ENCODE assay signal across 1 cellular context in the genomic region with DNA sequence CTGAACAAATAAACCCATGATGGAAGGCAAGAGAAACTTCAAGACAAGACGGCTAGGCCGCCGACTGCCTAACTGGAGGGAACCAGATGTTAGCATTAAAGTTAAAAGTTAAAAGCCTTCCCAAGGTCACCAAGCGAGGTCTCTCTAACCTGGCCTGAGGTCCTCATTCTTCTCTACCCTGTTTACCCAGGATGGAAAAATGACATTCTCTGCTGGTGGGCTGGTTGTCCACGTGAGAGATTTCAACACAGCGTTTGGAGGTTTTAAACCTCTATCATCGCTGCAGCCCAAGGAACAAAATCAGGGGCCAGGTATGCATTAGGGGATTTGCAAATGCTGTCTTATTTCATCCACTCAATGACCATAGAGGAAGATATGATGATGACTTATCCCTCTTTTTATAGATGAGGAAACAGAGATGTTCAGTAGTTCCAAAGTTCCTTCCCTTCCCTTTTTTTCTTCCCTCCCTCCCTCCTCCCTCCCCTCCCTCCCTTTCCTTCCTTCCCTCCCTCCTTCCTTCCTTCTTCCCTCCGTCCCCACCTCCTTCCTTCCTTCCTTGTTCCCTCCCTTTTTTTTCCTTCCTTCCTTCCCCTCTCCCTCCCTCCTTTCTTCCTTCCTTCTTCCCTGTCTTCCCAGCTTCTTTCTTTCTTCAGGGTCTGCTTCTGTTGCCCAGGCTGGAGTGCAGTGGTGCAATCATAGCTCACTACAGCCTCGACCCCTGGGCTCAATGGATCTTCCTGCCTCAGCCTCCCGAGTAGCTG.
TF ChIP-seq lines count a peak whose summit lies in the region.

No MANE protein-coding gene starts in this region.

TF ChIP-seq in H1, 55 proteins besides CTCF, POLR2A, EP300 and RAD21:
- TF ChIP-seq CHD1 (IDR thresholded peaks at IDR 0.05; ENCODE audit: low read depth, low read length) (no peak), HDAC2 (IDR thresholded peaks at IDR 0.05; ENCODE audit: borderline replicate concordance in 1 of 2, low read depth in 2 of 2, low read length in 2 of 2) (no peak), BACH1 (IDR thresholded peaks at IDR 0.05; ENCODE audit: low read length) (no peak), SRF (IDR thresholded peaks at IDR 0.05; ENCODE audit: low read depth, low read length) (no peak), RBBP5 (IDR thresholded peaks at IDR 0.05; ENCODE audit: borderline replicate concordance, low read depth, low read length) (no peak), SP1 (IDR thresholded peaks at IDR 0.05; ENCODE audit: low read depth, low read length) (no peak), SP4 (IDR thresholded peaks at IDR 0.05; ENCODE audit: low read length) (no peak), TCF12 (IDR thresholded peaks at IDR 0.05; ENCODE audit: low read depth, low read length) (no peak), KDM1A (IDR thresholded peaks at IDR 0.05; ENCODE audit: borderline replicate concordance, low read length) (no peak), SIX5 (IDR thresholded peaks at IDR 0.05; ENCODE audit: low read depth, low read length) (no peak), CTBP2 (IDR thresholded peaks at IDR 0.05; ENCODE audit: borderline replicate concordance, insufficient read depth, insufficient read length, low read length) (no peak)
- TF ChIP-seq, protein P1, sequence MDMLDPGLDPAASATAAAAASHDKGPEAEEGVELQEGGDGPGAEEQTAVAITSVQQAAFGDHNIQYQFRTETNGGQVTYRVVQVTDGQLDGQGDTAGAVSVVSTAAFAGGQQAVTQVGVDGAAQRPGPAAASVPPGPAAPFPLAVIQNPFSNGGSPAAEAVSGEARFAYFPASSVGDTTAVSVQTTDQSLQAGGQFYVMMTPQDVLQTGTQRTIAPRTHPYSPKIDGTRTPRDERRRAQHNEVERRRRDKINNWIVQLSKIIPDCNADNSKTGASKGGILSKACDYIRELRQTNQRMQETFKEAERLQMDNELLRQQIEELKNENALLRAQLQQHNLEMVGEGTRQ (IDR thresholded peaks at IDR 0.05; ENCODE audit: low read length), result no peak
TF ChIP-seq in H1: peak in this region for 0.
